In genomic region chr9:106878943-106879916, GRCh38 we compare ENCODE assay signal across 9 cellular contexts. TPM values are rescaled to one million over a fixed set of nuclear protein-coding genes. Genes with fewer than 3 reads are reported as not detected.
DNase-seq lines count a peak whose midpoint lies in the region; ATAC-seq and TF ChIP-seq lines count a peak whose summit lies in the region.
"Had no signal": no experiment of that assay in that cellular context is flagged by ENCODE, and none has a peak within 500 bp of the region (broad histone marks: within the 10 kb centered on the region; RNA-seq: fewer than 3 reads in every experiment).

No MANE protein-coding gene starts in this region.

- H3K9me3 Mint-ChIP-seq in CD4-positive, alpha-beta T cell, result no peaks in the 10 kb centered on the region

- no peak for TF ChIP-seq CTCF in A673 (conservative IDR thresholded peaks at IDR 0.05; ENCODE audit: low read depth, low read length)
- TF ChIP-seq CTCF in colonic mucosa (IDR thresholded peaks at IDR 0.05), result no peak
- no peak for TF ChIP-seq CTCF in right lobe of liver (IDR thresholded peaks at IDR 0.05)
- TF ChIP-seq CTCF in transverse colon (IDR thresholded peaks at IDR 0.05), result no peak
- no peak for TF ChIP-seq CTCF in CD4-positive, alpha-beta T cell (IDR thresholded peaks at IDR 0.05)

- no TSS peak for BruUV-seq in A673 (replicated peaks; lab: Mats Ljungman, UMichigan)

- H3K27ac Mint-ChIP-seq in CD4-positive, alpha-beta T cell, result no peak overlapping the region

- H3K9me3 ChIP-seq in A673 (ENCODE audit: low read depth, low read length, poor library complexity, severe bottlenecking) (no peaks in the 10 kb centered on the region), colonic mucosa (no peaks in the 10 kb centered on the region), right lobe of liver (no peaks in the 10 kb centered on the region), transverse colon (no peaks in the 10 kb centered on the region)
- H3K9me3 ChIP-seq in CD4-positive, alpha-beta T cell (ENCODE audit: control insufficient read depth, low read length), result no peaks in the 10 kb centered on the region

- no peaks in the 10 kb centered on the region for H3K36me3 Mint-ChIP-seq in CD4-positive, alpha-beta T cell (ENCODE audit: low read depth)

- CTCF ChIA-PET in A673 (lab: Charles Lee), result no interaction called here
- CTCF ChIA-PET in CD4-positive, alpha-beta T cell (lab: Charles Lee), result no interaction called here

- H3K27me3 Mint-ChIP-seq in CD4-positive, alpha-beta T cell, result no peaks in the 10 kb centered on the region

- no peaks in the 10 kb centered on the region for H3K4me1 Mint-ChIP-seq in CD4-positive, alpha-beta T cell (ENCODE audit: low read depth)

- H3K4me3 ChIP-seq in A673 (ENCODE audit: low read depth, low read length, poor library complexity, severe bottlenecking), result no peak overlapping the region
- H3K4me3 ChIP-seq in colonic mucosa, result no peak overlapping the region
- no peak overlapping the region for H3K4me3 ChIP-seq in right lobe of liver
- H3K4me3 ChIP-seq in transverse colon, result no peak overlapping the region
- H3K4me3 ChIP-seq: BLaER1 treated with 17β-estradiol and CSF1 and Interleukin-3, amounts not matched to agents 10 nM and 100 nM had no signal

- H3K27me3 ChIP-seq in A673 (replicated peaks; ENCODE audit: insufficient read depth, low read depth, low read length, poor library complexity), result no peaks in the 10 kb centered on the region
- H3K27me3 ChIP-seq in colonic mucosa, result no peaks in the 10 kb centered on the region
- no peaks in the 10 kb centered on the region for H3K27me3 ChIP-seq in right lobe of liver
- no peaks in the 10 kb centered on the region for H3K27me3 ChIP-seq in transverse colon
- no peaks in the 10 kb centered on the region for H3K27me3 ChIP-seq in CD4-positive, alpha-beta T cell (ENCODE audit: control insufficient read depth, insufficient read depth, low read length)

- TF ChIP-seq POLR2A in right lobe of liver (IDR thresholded peaks at IDR 0.05), result no peak
- no peak for TF ChIP-seq POLR2A in transverse colon (IDR thresholded peaks at IDR 0.05)

- POLR2A ChIA-PET in A673 (lab: Charles Lee; ENCODE audit: low non-redundant PET), result no interaction called here
- POLR2A ChIA-PET in CD4-positive, alpha-beta T cell (lab: Charles Lee), result no interaction called here

- 35% methylated on average over 5 of the region's 7 CpGs for WGBS in right lobe of liver (ENCODE audit: insufficient coverage, low coverage, low lambda C conversion rate, missing lambda C conversion rate)
- 49% methylated on average over 7 of the region's 7 CpGs; no CpG with 5 or more reads in 1 of the 2 donors for WGBS in transverse colon (ENCODE audit: low coverage in 1 of 2), 2 donors

- DNase-seq in A673 (ENCODE audit: low spot score), result peak; percentile 39
- DNase-seq in NCI-H1930 (lab: John Stamatoyannopoulos, UW), result peak; percentile 49 to 52
- peak; percentile 67 for DNase-seq in colonic mucosa
- peak; percentile 53 to 62 (median 55) for DNase-seq in right lobe of liver
- DNase-seq in transverse colon, result peak; percentile 58
- DNase-seq in CD4-positive, alpha-beta T cell, result no peak

- H3K4me1 ChIP-seq in A673 (ENCODE audit: insufficient read depth, low read length, poor library complexity, severe bottlenecking), result peaks cover 9% of the 10 kb centered on the region
- H3K4me1 ChIP-seq in colonic mucosa, result no peaks in the 10 kb centered on the region
- H3K4me1 ChIP-seq in right lobe of liver, result peaks cover 0 to 5% (median 2%) of the 10 kb centered on the region in 4 donors
- H3K4me1 ChIP-seq in transverse colon, result peaks cover 24 to 65% (median 28%) of the 10 kb centered on the region in 4 donors

- in situ Hi-C loops in transverse colon (cut with MboI; ENCODE audit: low pct_ligation_motif_present in 1 of 4, low pct_unique_long_range_greater_than_20kb in 1 of 4, low sequenced_read_pairs in 3 of 4), result no loop called here

- ATAC-seq in right lobe of liver (peak; percentile 81 to 89 (median 86)), GM18519 (IDR thresholded peaks at IDR 0.05; ENCODE audit: low FRiP score, unreplicated experiment) (no peak), GM18858 (IDR thresholded peaks at IDR 0.05; ENCODE audit: unreplicated experiment) (no peak)
- ATAC-seq in CD4-positive, alpha-beta T cell (ENCODE audit: poor library complexity), result no peak

- no peak overlapping the region for H3K27ac ChIP-seq in A673 (ENCODE audit: low read depth, low read length, poor library complexity, severe bottlenecking)
- H3K27ac ChIP-seq in colonic mucosa, result peak overlapping the region; percentile 37
- peak overlapping the region; percentile 3 to 67 (median 13) for H3K27ac ChIP-seq in right lobe of liver
- H3K27ac ChIP-seq in transverse colon, result peak overlapping the region; percentile 42 to 79 (median 69)
- H3K27ac ChIP-seq in CD4-positive, alpha-beta T cell (ENCODE audit: low read depth, low read length), result no peak overlapping the region
- H3K27ac ChIP-seq: BLaER1 treated with 17β-estradiol and CSF1 and Interleukin-3, amounts not matched to agents 10 nM and 100 nM had no signal

- no peak for TF ChIP-seq EP300 in transverse colon (IDR thresholded peaks at IDR 0.05; ENCODE audit: low read depth)

- H3K36me3 ChIP-seq in A673 (ENCODE audit: insufficient read depth, low read length, poor library complexity, severe bottlenecking) (no peaks in the 10 kb centered on the region), colonic mucosa (no peaks in the 10 kb centered on the region), right lobe of liver (no peaks in the 10 kb centered on the region), transverse colon (no peaks in the 10 kb centered on the region)
- H3K36me3 ChIP-seq: BLaER1 treated with 17β-estradiol and CSF1 and Interleukin-3, amounts not matched to agents 10 nM and 100 nM had no signal

- H3K4me3 Mint-ChIP-seq in CD4-positive, alpha-beta T cell, result no peak overlapping the region

- H3K9ac ChIP-seq in colonic mucosa (ENCODE audit: low read depth in 2 of 2, low read length in 2 of 2), result no peak overlapping the region
- H3K9ac ChIP-seq: BLaER1 treated with 17β-estradiol and CSF1 and Interleukin-3, amounts not matched to agents 10 nM and 100 nM had no signal

- intact Hi-C loops in A673 (cut with micrococcal nuclease; ENCODE audit: unreplicated experiment), result no loop called here
- intact Hi-C loops in colonic mucosa (cut with DNase I), result no loop called here
- intact Hi-C loops in right lobe of liver (cut with DNase I), result no loop called here
- intact Hi-C loops in transverse colon (cut with DNase I; ENCODE audit: low total_unique reads), result no loop called here
- intact Hi-C loops in CD4-positive, alpha-beta T cell (cut with DNase I, micrococcal nuclease), result no loop called here

RNA-seq across cellular contexts. Expression of gene ZNF462, which starts 16.3 kb away (rescaled TPM):
- 38.4 and 40.5 TPM in 2 replicates for total RNA-seq in A673 (2021)
- total RNA-seq in colonic mucosa, result 10 to 100 TPM; 28.9 to 29.3 TPM
- total RNA-seq in right lobe of liver, result 1 to 10 TPM in 5 of 6 experiments, under 1 TPM in 1; 0.93 to 4.0 (median 2.9) TPM
- 10 to 100 TPM; 17.5 to 28.7 (median 22.9) TPM for total RNA-seq in transverse colon
- total RNA-seq in CD4-positive, alpha-beta T cell, result 1 to 10 TPM; 1.1 to 1.3 TPM

Comparison
In these comparisons a context has a peak if more than half of its experiments do, and no peak if none do; other contexts are left out.
1. DNase-seq: peak in A673 (single experiment), NCI-H1930 (2 of 2), colonic mucosa (single experiment), right lobe of liver (3 of 3) and transverse colon (single experiment); none in CD4-positive, alpha-beta T cell (0 of 10).
2. H3K27ac ChIP-seq: peak in colonic mucosa (single experiment), right lobe of liver (3 of 3) and transverse colon (4 of 4); none in A673 (single experiment) and CD4-positive, alpha-beta T cell (single experiment).
3. ATAC-seq: peak in right lobe of liver (4 of 4); none in GM18519 (single experiment), GM18858 (single experiment) and CD4-positive, alpha-beta T cell (single experiment).